11 cellular contexts compared by ENCODE assay signal in the genomic region with DNA sequence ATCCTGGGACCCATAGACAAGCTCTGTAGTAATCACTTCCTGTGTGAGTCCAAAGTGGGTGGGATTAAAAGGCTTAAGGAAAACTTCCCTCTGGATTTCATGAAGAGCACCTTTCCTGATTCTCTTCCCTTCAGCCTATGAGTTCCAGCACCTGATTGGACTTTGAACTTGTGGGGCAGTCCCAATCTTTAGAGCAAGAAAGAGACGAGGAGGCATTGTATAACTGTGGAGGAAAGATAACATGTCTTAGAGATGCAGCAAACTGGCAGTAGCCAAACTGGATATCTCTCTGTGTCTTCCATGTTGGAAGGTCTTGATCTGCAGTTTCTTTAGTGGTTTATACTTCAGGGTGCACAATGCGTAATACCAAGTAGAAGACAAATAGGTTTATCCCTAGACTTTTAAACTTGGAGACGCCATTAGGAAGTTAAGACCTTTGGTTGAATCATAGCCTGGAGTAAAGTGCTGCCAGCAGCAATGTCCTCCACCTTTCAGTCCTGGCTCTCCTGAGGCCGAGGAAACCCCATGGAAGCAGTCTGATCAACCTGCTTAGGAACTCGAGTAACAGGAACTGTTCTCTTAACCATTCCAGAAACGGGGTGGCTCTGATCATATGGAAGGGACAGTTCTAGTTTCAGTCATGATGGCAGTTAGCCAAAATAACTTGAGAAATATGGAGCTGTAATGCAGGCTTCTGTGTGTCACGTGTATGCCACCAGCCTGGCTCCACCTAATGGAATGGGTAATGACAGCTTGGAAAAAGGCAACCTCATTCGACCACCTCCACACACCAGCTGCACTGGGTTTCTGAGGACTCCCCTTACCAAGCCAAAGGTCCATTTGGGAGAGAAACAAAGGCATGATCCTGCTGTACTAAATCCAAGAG. TPM values are rescaled to one million over a fixed set of nuclear protein-coding genes. Genes with fewer than 3 reads are reported as not detected.
DNase-seq lines count a peak whose midpoint lies in the region; ATAC-seq and TF ChIP-seq lines count a peak whose summit lies in the region.
"Had no signal": no experiment of that assay in that cellular context is flagged by ENCODE, and none has a peak within 500 bp of the region (broad histone marks: within the 10 kb centered on the region; RNA-seq: fewer than 3 reads in every experiment).

No MANE protein-coding gene starts in this region.

- CTCF ChIA-PET in CD8-positive, alpha-beta T cell (lab: Charles Lee), result interaction anchor here (1.1 to 9.0 kb wide), 2 partner anchors 13 to 124 kb away, joined by 3 to 183 read pairs; no protein-coding TSS in a partner anchor

- no peak for TF ChIP-seq CTCF in natural killer cell (IDR thresholded peaks at IDR 0.05)
- TF ChIP-seq CTCF in body of pancreas (IDR thresholded peaks at IDR 0.05), result no peak
- no peak for TF ChIP-seq CTCF in liver (IDR thresholded peaks at IDR 0.05; ENCODE audit: low read depth, low read length, missing input control)
- no peak for TF ChIP-seq CTCF in CD8-positive, alpha-beta T cell (IDR thresholded peaks at IDR 0.05)

- no peaks in the 10 kb centered on the region for H3K9me3 ChIP-seq in body of pancreas
- H3K9me3 ChIP-seq in liver (ENCODE audit: control insufficient read depth in 4 of 4, low read length in 3 of 4), result no peaks in the 10 kb centered on the region
- H3K9me3 ChIP-seq in CD8-positive, alpha-beta T cell (ENCODE audit: low read length), result no peaks in the 10 kb centered on the region

- TF ChIP-seq RAD21 in liver (IDR thresholded peaks at IDR 0.05), result no peak

- no peak for DNase-seq in natural killer cell
- no peak for DNase-seq in natural killer cell treated with Interleukin-12 subunit alpha and Interleukin-12 subunit beta and Interleukin-15 and Interleukin-18, amount 100 ng/mL, for 72 hours (ENCODE audit: low spot score)
- DNase-seq in body of pancreas, result peak in 3 of 4 donors; percentile 31 to 35 (median 33)
- DNase-seq in stimulated activated CD4-positive, alpha-beta T cell treated with anti-CD3 and anti-CD28 coated beads, Interleukin-12 subunit alpha, Interleukin-12 subunit beta, amount 100 ng/mL, for 4 hours, result no peak
- DNase-seq in stimulated activated CD4-positive, alpha-beta T cell treated with anti-CD3 and anti-CD28 coated beads, Interleukin-4, amount 100 ng/mL, for 24 hours, result no peak
- DNase-seq in NCI-H2081 (lab: John Stamatoyannopoulos, UW), result no peak
- no peak for DNase-seq in CD8-positive, alpha-beta T cell
- DNase-seq: cortex of kidney, HCEC 1CT, NCI-H510A had no signal

- H3K4me1 ChIP-seq in body of pancreas (peaks cover 41% of the 10 kb centered on the region), liver (ENCODE audit: control insufficient read depth in 4 of 4, insufficient read depth in 4 of 4, low read length in 3 of 4) (peaks cover 0 to 17% (median 6%) of the 10 kb centered on the region in 4 donors)
- H3K4me1 ChIP-seq in CD8-positive, alpha-beta T cell (ENCODE audit: insufficient read depth, low read length), result peaks cover 11% of the 10 kb centered on the region

- H3K4me3 ChIP-seq in body of pancreas (no peak overlapping the region), liver (ENCODE audit: low read depth in 1 of 3, low read length in 3 of 3) (no peak overlapping the region)
- no peak overlapping the region for H3K4me3 ChIP-seq in CD8-positive, alpha-beta T cell (ENCODE audit: low read depth, low read length)

- H3K9me3 Mint-ChIP-seq in natural killer cell, result no peaks in the 10 kb centered on the region
- H3K9me3 Mint-ChIP-seq in natural killer cell treated with Interleukin-12 subunit alpha and Interleukin-12 subunit beta and Interleukin-15 and Interleukin-18, amount 100 ng/mL, for 72 hours, result no peaks in the 10 kb centered on the region
- no peaks in the 10 kb centered on the region for H3K9me3 Mint-ChIP-seq in CD8-positive, alpha-beta T cell

- H3K4me3 Mint-ChIP-seq in natural killer cell, result no peak overlapping the region
- H3K4me3 Mint-ChIP-seq in natural killer cell treated with Interleukin-12 subunit alpha and Interleukin-12 subunit beta and Interleukin-15 and Interleukin-18, amount 100 ng/mL, for 72 hours, result no peak overlapping the region
- H3K4me3 Mint-ChIP-seq in CD8-positive, alpha-beta T cell, result no peak overlapping the region

- H3K4me1 Mint-ChIP-seq in natural killer cell, result peaks cover 20 to 23% of the 10 kb centered on the region in 2 donors
- peaks cover 2 to 18% of the 10 kb centered on the region in 2 donors for H3K4me1 Mint-ChIP-seq in natural killer cell treated with Interleukin-12 subunit alpha and Interleukin-12 subunit beta and Interleukin-15 and Interleukin-18, amount 100 ng/mL, for 72 hours (ENCODE audit: low read depth in 2 of 2)
- peaks cover 24% of the 10 kb centered on the region for H3K4me1 Mint-ChIP-seq in CD8-positive, alpha-beta T cell (ENCODE audit: low read depth)

- no peaks in the 10 kb centered on the region for H3K27me3 ChIP-seq in body of pancreas
- no peaks in the 10 kb centered on the region for H3K27me3 ChIP-seq in liver (ENCODE audit: control insufficient read depth in 4 of 4, insufficient read depth in 4 of 4, low read length in 3 of 4)
- H3K27me3 ChIP-seq in CD8-positive, alpha-beta T cell (ENCODE audit: insufficient read depth, low read length), result no peaks in the 10 kb centered on the region

- no peaks in the 10 kb centered on the region for H3K36me3 ChIP-seq in body of pancreas (replicated peaks in 1 of 2; ENCODE audit: insufficient read depth in 1 of 2, low read depth in 2 of 2)
- peaks cover 0 to 16% (median 14%) of the 10 kb centered on the region in 4 donors for H3K36me3 ChIP-seq in liver (ENCODE audit: control insufficient read depth in 4 of 4, insufficient read depth in 3 of 4, low read depth in 1 of 4, low read length in 3 of 4)
- H3K36me3 ChIP-seq in CD8-positive, alpha-beta T cell (ENCODE audit: insufficient read depth, low read length), result peaks cover 5% of the 10 kb centered on the region

- ATAC-seq in natural killer cell, result no peak
- no peak for ATAC-seq in natural killer cell treated with Interleukin-12 subunit alpha and Interleukin-12 subunit beta and Interleukin-15 and Interleukin-18, amount 100 ng/mL, for 72 hours
- no peak for ATAC-seq in body of pancreas
- ATAC-seq in CD8-positive, alpha-beta T cell, result no peak

- H3K36me3 Mint-ChIP-seq in natural killer cell, result no peaks in the 10 kb centered on the region
- H3K36me3 Mint-ChIP-seq in natural killer cell treated with Interleukin-12 subunit alpha and Interleukin-12 subunit beta and Interleukin-15 and Interleukin-18, amount 100 ng/mL, for 72 hours, result peaks cover 5% of the 10 kb centered on the region
- H3K36me3 Mint-ChIP-seq in CD8-positive, alpha-beta T cell, result peaks cover 57% of the 10 kb centered on the region

- WGBS in body of pancreas, 2 donors, result 56% methylated on average over 8 of the region's 8 CpGs
- 67% methylated on average over 8 of the region's 8 CpGs for WGBS in liver

- intact Hi-C loops in natural killer cell (cut with micrococcal nuclease) (loop anchor here (10.0 kb wide), 1 partner anchor 869 kb away; no protein-coding TSS in a partner anchor), body of pancreas (cut with DNase I) (loop anchor here (10.0 kb wide), 1 partner anchor 119 kb away; no protein-coding TSS in a partner anchor)
- intact Hi-C loops in CD8-positive, alpha-beta T cell (cut with DNase I, micrococcal nuclease), result loop anchor here in 1 of 2 experiments (5.0 kb wide), 5 partner anchors 803 to 1817 kb away; a partner anchor contains a TSS

- POLR2A ChIA-PET in CD8-positive, alpha-beta T cell (lab: Charles Lee), result no interaction called here

- no peak overlapping the region for H3K9ac ChIP-seq in liver (ENCODE audit: low read depth in 1 of 2, low read length in 2 of 2)

- no peaks in the 10 kb centered on the region for H3K27me3 Mint-ChIP-seq in natural killer cell (ENCODE audit: low read depth in 2 of 2)
- H3K27me3 Mint-ChIP-seq in natural killer cell treated with Interleukin-12 subunit alpha and Interleukin-12 subunit beta and Interleukin-15 and Interleukin-18, amount 100 ng/mL, for 72 hours, result no peaks in the 10 kb centered on the region
- H3K27me3 Mint-ChIP-seq in CD8-positive, alpha-beta T cell (ENCODE audit: low read depth), result no peaks in the 10 kb centered on the region

- H3K27ac ChIP-seq in body of pancreas (peak overlapping the region in 2 of 4 donors; percentile 37 to 43), liver (ENCODE audit: low read depth in 1 of 2, low read length in 2 of 2) (no peak overlapping the region)
- H3K27ac ChIP-seq in CD8-positive, alpha-beta T cell (ENCODE audit: low read depth, low read length), result no peak overlapping the region

- peak overlapping the region; percentile 49 to 73 for H3K27ac Mint-ChIP-seq in natural killer cell
- peak overlapping the region in 1 of 2 donors; percentile 20 for H3K27ac Mint-ChIP-seq in natural killer cell treated with Interleukin-12 subunit alpha and Interleukin-12 subunit beta and Interleukin-15 and Interleukin-18, amount 100 ng/mL, for 72 hours
- H3K27ac Mint-ChIP-seq in CD8-positive, alpha-beta T cell, result no peak overlapping the region

- peak in 1 of 3 donors; percentile 12 for TF ChIP-seq POLR2A in body of pancreas (IDR thresholded peaks at IDR 0.05)

TF ChIP-seq in liver, 16 proteins besides CTCF, POLR2A, EP300 and RAD21 (continues in another document):
- TF ChIP-seq, protein P1, sequence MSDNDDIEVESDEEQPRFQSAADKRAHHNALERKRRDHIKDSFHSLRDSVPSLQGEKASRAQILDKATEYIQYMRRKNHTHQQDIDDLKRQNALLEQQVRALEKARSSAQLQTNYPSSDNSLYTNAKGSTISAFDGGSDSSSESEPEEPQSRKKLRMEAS (IDR thresholded peaks at IDR 0.05), result no peak

RNA-seq across cellular contexts. Expression of a gene that starts 4.7 kb away (rescaled TPM):
- 10 to 100 TPM; 52.9 to 67.3 (median 55.1) TPM for total RNA-seq in natural killer cell
- 10 to 100 TPM; 33.3 to 45.3 TPM for total RNA-seq in natural killer cell treated with Interleukin-12 subunit alpha and Interleukin-12 subunit beta and Interleukin-15 and Interleukin-18, amount 100 ng/mL, for 72 hours
- total RNA-seq in body of pancreas, result 10 to 100 TPM in 1 of 2 donors, 1 to 10 TPM in 1; 5.3 to 15.8 TPM
- 10 to 100 TPM; 10.9 to 22.2 TPM for total RNA-seq in liver
- 10 to 100 TPM; 33.4 to 33.8 TPM for polyA plus RNA-seq in liver
- total RNA-seq in CD8-positive, alpha-beta T cell, result 100 to 1,000 TPM; 133 to 135 TPM

Comparison
In these comparisons a context has a peak if more than half of its experiments do, and no peak if none do; other contexts are left out.
1. DNase-seq: peak in body of pancreas (3 of 4); none in natural killer cell (single experiment), natural killer cell treated with Interleukin-12 subunit alpha and Interleukin-12 subunit beta and Interleukin-15 and Interleukin-18, amount 100 ng/mL, for 72 hours (single experiment), stimulated activated CD4-positive, alpha-beta T cell treated with anti-CD3 and anti-CD28 coated beads, Interleukin-12 subunit alpha, Interleukin-12 subunit beta, amount 100 ng/mL, for 4 hours (single experiment), stimulated activated CD4-positive, alpha-beta T cell treated with anti-CD3 and anti-CD28 coated beads, Interleukin-4, amount 100 ng/mL, for 24 hours (single experiment), NCI-H2081 (0 of 2) and CD8-positive, alpha-beta T cell (0 of 7).